ENCODE assay signal across 1 cellular context in genomic region chr5:149618581-149619248, GRCh38.
TF ChIP-seq lines count a peak whose summit lies in the region.

No MANE protein-coding gene starts in this region.

TF ChIP-seq in GM12878, 131 proteins besides CTCF, POLR2A, EP300 and RAD21:
- TF ChIP-seq ATF7 (IDR thresholded peaks at IDR 0.05; ENCODE audit: low read depth): peak; percentile 72
- TF ChIP-seq USF1 (IDR thresholded peaks at IDR 0.05; ENCODE audit: borderline replicate concordance, extremely low read length, insufficient read depth, low read depth, low read length): no peak
- TF ChIP-seq MTA2 (IDR thresholded peaks at IDR 0.05; ENCODE audit: low read depth): no peak; the same call in 1 of the 2 replicates
- peak; percentile 7 to 44; a peak in 1 of 4 replicates for TF ChIP-seq BHLHE40 (IDR thresholded peaks at IDR 0.05; ENCODE audit: borderline replicate concordance in 1 of 2, low read depth in 2 of 2, low read length in 1 of 2)
- TF ChIP-seq SMC3 (IDR thresholded peaks at IDR 0.05; ENCODE audit: borderline replicate concordance, low read length): peak; percentile 65
- no peak for TF ChIP-seq MLLT1 (IDR thresholded peaks at IDR 0.05)
- no peak for TF ChIP-seq PRDM15 (CRISPR knock-in tag; IDR thresholded peaks at IDR 0.05)
- TF ChIP-seq MEF2B (IDR thresholded peaks at IDR 0.05; ENCODE audit: partially characterized antibody, poor library complexity, severe bottlenecking): peak; percentile 91
- no peak for TF ChIP-seq BCLAF1 (IDR thresholded peaks at IDR 0.05)
- TF ChIP-seq RELB (IDR thresholded peaks at IDR 0.05; ENCODE audit: low read depth): peak; percentile 36; the same call in 1 of the 2 replicates
- TF ChIP-seq ZZZ3 (IDR thresholded peaks at IDR 0.05; ENCODE audit: control insufficient read depth, insufficient read length, low read depth): no peak
- no peak for TF ChIP-seq BCL3 (IDR thresholded peaks at IDR 0.05; ENCODE audit: borderline replicate concordance, insufficient read depth, low read depth, low read length, poor library complexity, severe bottlenecking)
- TF ChIP-seq SMARCA5 (IDR thresholded peaks at IDR 0.05): peak; percentile 33; the same call in 1 of the 2 replicates
- peak; percentile 23; the same call in 1 of the 2 replicates for TF ChIP-seq YY1 (IDR thresholded peaks at IDR 0.05; ENCODE audit: low read depth, low read length)
- TF ChIP-seq IRF4 (IDR thresholded peaks at IDR 0.05; ENCODE audit: low read depth, low read length): no peak
- 0 out of 2 replicates have a peak, but pooled peaks have one; percentile 35 for TF ChIP-seq HDGF (IDR thresholded peaks at IDR 0.05)
- no peak for TF ChIP-seq ZNF274 (IDR thresholded peaks at IDR 0.05; ENCODE audit: insufficient read depth, insufficient read length)
- peak; percentile 50; the same call in 1 of the 2 replicates for TF ChIP-seq RUNX3 (IDR thresholded peaks at IDR 0.05; ENCODE audit: low read length)
- no peak for TF ChIP-seq STAT3 (IDR thresholded peaks at IDR 0.05; ENCODE audit: low read depth, low read length)
- peak; percentile 19 for TF ChIP-seq IKZF1 (conservative IDR thresholded peaks at IDR 0.05)
- no peak for TF ChIP-seq TBL1XR1 (IDR thresholded peaks at IDR 0.05; ENCODE audit: low read depth, low read length)
- TF ChIP-seq CREM (IDR thresholded peaks at IDR 0.05; ENCODE audit: low read depth): 0 out of 2 replicates have a peak, but pooled peaks have one; percentile 13
- peak; percentile 52 for TF ChIP-seq SKIL (IDR thresholded peaks at IDR 0.05; ENCODE audit: low read depth, poor library complexity, severe bottlenecking)
- TF ChIP-seq NR2F1 (conservative IDR thresholded peaks at IDR 0.05): no peak
- TF ChIP-seq ZBED1 (IDR thresholded peaks at IDR 0.05; ENCODE audit: borderline replicate concordance): no peak
- TF ChIP-seq YBX1 (IDR thresholded peaks at IDR 0.05): no peak
